25 cellular contexts compared by ENCODE assay signal in genomic region chrX:18996536-18996935, GRCh38. TPM values are rescaled to one million over a fixed set of nuclear protein-coding genes. Genes with fewer than 3 reads are reported as not detected.
DNase-seq lines count a peak whose midpoint lies in the region; ATAC-seq, FAIRE-seq and TF ChIP-seq lines count a peak whose summit lies in the region.
"Had no signal": no experiment of that assay in that cellular context is flagged by ENCODE, and none has a peak within 500 bp of the region (broad histone marks: within the 10 kb centered on the region; RNA-seq: fewer than 3 reads in every experiment).

No MANE protein-coding gene starts in this region.

- H3K9ac ChIP-seq in keratinocyte (ENCODE audit: control insufficient read depth, extremely low read depth, insufficient read depth, low read length): no peak overlapping the region
- H3K9ac ChIP-seq in colonic mucosa (ENCODE audit: low read depth in 2 of 2, low read length in 2 of 2): no peak overlapping the region
- H3K9ac ChIP-seq: KMS-11 had no signal

- no peak for TF ChIP-seq CTCF in PC-9 (conservative IDR thresholded peaks at IDR 0.05)
- no peak for TF ChIP-seq CTCF in keratinocyte (optimal IDR thresholded peaks at IDR 0.05 in 1 of 3, IDR thresholded peaks at IDR 0.05 in 1 of 3, conservative IDR thresholded peaks at IDR 0.05 in 1 of 3; ENCODE audit: extremely low read depth in 1 of 3, insufficient read depth in 2 of 3, low read length in 3 of 3)
- no peak for TF ChIP-seq CTCF in thyroid gland (IDR thresholded peaks at IDR 0.05)
- TF ChIP-seq CTCF in colonic mucosa (IDR thresholded peaks at IDR 0.05): no peak
- TF ChIP-seq CTCF in transverse colon (IDR thresholded peaks at IDR 0.05): no peak
- no peak for TF ChIP-seq CTCF in CD8-positive, alpha-beta T cell (IDR thresholded peaks at IDR 0.05)

- H4K20me1 ChIP-seq in PC-9 (ENCODE audit: insufficient read depth) (no peaks in the 10 kb centered on the region), keratinocyte (ENCODE audit: control insufficient read depth, extremely low read depth, insufficient read depth, low read length) (no peaks in the 10 kb centered on the region)

- H3K9me1 ChIP-seq in keratinocyte (ENCODE audit: control insufficient read depth, extremely low read depth, insufficient read depth, low read length): no peaks in the 10 kb centered on the region

- H3K27me3 ChIP-seq in H7 (ENCODE audit: control insufficient read depth, insufficient read depth, low read length): no peaks in the 10 kb centered on the region
- H3K27me3 ChIP-seq in PC-9 (ENCODE audit: insufficient read depth, low read depth): no peaks in the 10 kb centered on the region
- no peaks in the 10 kb centered on the region for H3K27me3 ChIP-seq in keratinocyte (ENCODE audit: control insufficient read depth, extremely low read depth, insufficient read depth, low read length)
- no peaks in the 10 kb centered on the region for H3K27me3 ChIP-seq in thyroid gland
- no peaks in the 10 kb centered on the region for H3K27me3 ChIP-seq in colonic mucosa
- H3K27me3 ChIP-seq in transverse colon: no peaks in the 10 kb centered on the region
- H3K27me3 ChIP-seq in CD8-positive, alpha-beta T cell (ENCODE audit: insufficient read depth, low read length): no peaks in the 10 kb centered on the region
- H3K27me3 ChIP-seq: Peyer's patch had no signal

- H3K9me3 ChIP-seq in PC-9 (ENCODE audit: insufficient read depth, low read depth): no peaks in the 10 kb centered on the region
- no peaks in the 10 kb centered on the region for H3K9me3 ChIP-seq in keratinocyte (ENCODE audit: control insufficient read depth, low read depth, low read length)
- no peaks in the 10 kb centered on the region for H3K9me3 ChIP-seq in thyroid gland
- H3K9me3 ChIP-seq in colonic mucosa: no peaks in the 10 kb centered on the region
- no peaks in the 10 kb centered on the region for H3K9me3 ChIP-seq in transverse colon
- H3K9me3 ChIP-seq in CD8-positive, alpha-beta T cell (ENCODE audit: low read length): no peaks in the 10 kb centered on the region
- H3K9me3 ChIP-seq: Peyer's patch had no signal

- peaks cover 26% of the 10 kb centered on the region for H3F3A ChIP-seq in PC-9 (ENCODE audit: insufficient read depth, low read depth)

- dilution Hi-C loops in keratinocyte (cut with MboI; ENCODE audit: extremely low pct_ligation_motif_present, low sequenced_read_pairs): no loop called here

- H3K9me3 Mint-ChIP-seq in CD8-positive, alpha-beta T cell: no peaks in the 10 kb centered on the region
- H3K9me3 Mint-ChIP-seq: CD8-positive, alpha-beta memory T cell; IgD-negative memory B cell had no signal

- peak; percentile 21 for DNase-seq in H7
- no peak for DNase-seq in PC-9
- no peak for DNase-seq in keratinocyte (ENCODE audit: low read depth, low spot score)
- DNase-seq in thyroid gland: peak; percentile 48 to 54
- DNase-seq in colonic mucosa: no peak
- DNase-seq in transverse colon: no peak
- DNase-seq in CD8-positive, alpha-beta T cell: no peak
- DNase-seq: CD8-positive, alpha-beta memory T cell; DMS79 treated with DMSO at 0.1 percent for 48 hours; GF-D8; NCI-H1092; NCI-H1417 treated with DMSO at 0.1 percent for 48 hours; NCI-H1694 treated with DMSO at 0.1 percent for 48 hours; NCI-H2081; NCI-H2171; NCI-H226; NCI-H510A; NCI-H69; Peyer's patch had no signal

- H3K4me2 ChIP-seq in PC-9: peak overlapping the region; percentile 78
- H3K4me2 ChIP-seq in keratinocyte (ENCODE audit: control insufficient read depth, extremely low read depth, insufficient read depth, low read depth, low read length): no peak overlapping the region
- H3K4me2 ChIP-seq: KMS-11 had no signal

- H3K36me3 ChIP-seq in H7 (replicated peaks; ENCODE audit: control insufficient read depth, insufficient read depth, low read length) (no peaks in the 10 kb centered on the region), PC-9 (ENCODE audit: low read depth) (no peaks in the 10 kb centered on the region), keratinocyte (ENCODE audit: control insufficient read depth in 2 of 2, extremely low read depth in 1 of 2, insufficient read depth in 2 of 2, low read length in 2 of 2) (no peaks in the 10 kb centered on the region), thyroid gland (no peaks in the 10 kb centered on the region), colonic mucosa (no peaks in the 10 kb centered on the region), transverse colon (no peaks in the 10 kb centered on the region)
- no peaks in the 10 kb centered on the region for H3K36me3 ChIP-seq in CD8-positive, alpha-beta T cell (ENCODE audit: insufficient read depth, low read length)
- H3K36me3 ChIP-seq: Peyer's patch had no signal

- no TSS peak for BruUV-seq in PC-9 (replicated peaks; lab: Mats Ljungman, UMichigan)

- POLR2A ChIA-PET in PC-9 (lab: Charles Lee; ENCODE audit: unreplicated experiment): no interaction called here
- POLR2A ChIA-PET in CD8-positive, alpha-beta T cell (lab: Charles Lee): no interaction called here

- H3K4me1 ChIP-seq in PC-9 (replicated peaks; ENCODE audit: insufficient read depth) (peaks cover 44% of the 10 kb centered on the region), keratinocyte (ENCODE audit: control insufficient read depth, extremely low read depth, insufficient read depth, low read length) (peaks cover 10% of the 10 kb centered on the region), thyroid gland (peaks cover 4 to 5% of the 10 kb centered on the region in 2 donors), colonic mucosa (no peaks in the 10 kb centered on the region), transverse colon (no peaks in the 10 kb centered on the region)
- no peaks in the 10 kb centered on the region for H3K4me1 ChIP-seq in CD8-positive, alpha-beta T cell (ENCODE audit: insufficient read depth, low read length)
- H3K4me1 ChIP-seq: Peyer's patch had no signal

- H3K79me2 ChIP-seq in PC-9 (ENCODE audit: low read depth) (no peaks in the 10 kb centered on the region), keratinocyte (ENCODE audit: control insufficient read depth, insufficient read depth, low read length) (no peaks in the 10 kb centered on the region)

- H3K4me3 ChIP-seq in H7 (ENCODE audit: insufficient read depth, low read depth, low read length): no peak overlapping the region
- no peak overlapping the region for H3K4me3 ChIP-seq in PC-9
- no peak overlapping the region for H3K4me3 ChIP-seq in keratinocyte (ENCODE audit: control insufficient read depth in 2 of 3, extremely low read depth in 1 of 3, insufficient read depth in 2 of 3, low read depth in 1 of 3, low read length in 3 of 3)
- no peak overlapping the region for H3K4me3 ChIP-seq in thyroid gland (replicated peaks in 1 of 3)
- H3K4me3 ChIP-seq in colonic mucosa: no peak overlapping the region
- no peak overlapping the region for H3K4me3 ChIP-seq in transverse colon
- no peak overlapping the region for H3K4me3 ChIP-seq in CD8-positive, alpha-beta T cell (ENCODE audit: low read depth, low read length)
- H3K4me3 ChIP-seq: Peyer's patch had no signal

- intact Hi-C loops in PC-9 (cut with micrococcal nuclease; ENCODE audit: unreplicated experiment): no loop called here
- intact Hi-C loops in thyroid gland (cut with DNase I): no loop called here
- intact Hi-C loops in colonic mucosa (cut with DNase I): no loop called here
- intact Hi-C loops in transverse colon (cut with DNase I; ENCODE audit: low total_unique reads): no loop called here
- intact Hi-C loops in CD8-positive, alpha-beta T cell (cut with DNase I, micrococcal nuclease): no loop called here

- H2AFZ ChIP-seq in PC-9: no peak overlapping the region
- H2AFZ ChIP-seq in keratinocyte (ENCODE audit: control insufficient read depth, low read length): peak overlapping the region; percentile 52

- in situ Hi-C loops in transverse colon (cut with MboI; ENCODE audit: low pct_ligation_motif_present in 1 of 4, low pct_unique_long_range_greater_than_20kb in 1 of 4, low sequenced_read_pairs in 3 of 4): loop anchor here in 1 of 4 donors (25.0 kb wide), 1 partner anchor 341 kb away; the partner anchor contains the start of gene PDHA1

- TF ChIP-seq POLR2A in thyroid gland (IDR thresholded peaks at IDR 0.05): no peak
- TF ChIP-seq POLR2A in transverse colon (IDR thresholded peaks at IDR 0.05): no peak

- TF ChIP-seq EP300 in transverse colon (IDR thresholded peaks at IDR 0.05; ENCODE audit: low read depth): no peak

- peak overlapping the region; percentile 98; the same call in 1 of the 2 replicates for H3K27ac ChIP-seq in PC-9
- no peak overlapping the region for H3K27ac ChIP-seq in keratinocyte (ENCODE audit: control insufficient read depth, insufficient read depth, low read length)
- no peak overlapping the region for H3K27ac ChIP-seq in thyroid gland
- no peak overlapping the region for H3K27ac ChIP-seq in colonic mucosa
- H3K27ac ChIP-seq in transverse colon: no peak overlapping the region
- no peak overlapping the region for H3K27ac ChIP-seq in CD8-positive, alpha-beta T cell (ENCODE audit: low read depth, low read length)
- H3K27ac ChIP-seq: C4-2B, KMS-11, Peyer's patch had no signal

- H3K27ac Mint-ChIP-seq in CD8-positive, alpha-beta T cell: no peak overlapping the region
- H3K27ac Mint-ChIP-seq: B cell, IgD-negative memory B cell had no signal

- CTCF ChIA-PET in PC-9 (lab: Charles Lee): no interaction called here
- CTCF ChIA-PET in CD8-positive, alpha-beta T cell (lab: Charles Lee): no interaction called here

- H3K9me2 ChIP-seq in PC-9 (ENCODE audit: insufficient read depth): no peaks in the 10 kb centered on the region

- H3K27me3 Mint-ChIP-seq in CD8-positive, alpha-beta T cell (ENCODE audit: low read depth): no peaks in the 10 kb centered on the region
- H3K27me3 Mint-ChIP-seq: B cell; CD8-positive, alpha-beta memory T cell; IgD-negative memory B cell had no signal

- H3K4me3 Mint-ChIP-seq in CD8-positive, alpha-beta T cell: no peak overlapping the region
- H3K4me3 Mint-ChIP-seq: B cell; CD8-positive, alpha-beta memory T cell; IgD-negative memory B cell had no signal

- ATAC-seq in CD8-positive, alpha-beta T cell: no peak
- ATAC-seq: SK-N-SH treated with all-trans-retinoic acid at 6 μM for 48 hours had no signal

- no peaks in the 10 kb centered on the region for H3K4me1 Mint-ChIP-seq in CD8-positive, alpha-beta T cell (ENCODE audit: low read depth)
- H3K4me1 Mint-ChIP-seq: B cell; CD8-positive, alpha-beta memory T cell; IgD-negative memory B cell had no signal

- H3K36me3 Mint-ChIP-seq in CD8-positive, alpha-beta T cell: no peaks in the 10 kb centered on the region
- H3K36me3 Mint-ChIP-seq: CD8-positive, alpha-beta memory T cell; IgD-negative memory B cell had no signal

- no peak for FAIRE-seq in keratinocyte (lab: Jason Lieb, UNC)
- FAIRE-seq: GM12892 had no signal

RNA-seq across cellular contexts. Expression of gene PHKA2, which starts 12.6 kb away (rescaled TPM):
- 11.7 and 16.7 TPM in 2 replicates for total RNA-seq in H7 (2014; rRNA removed; shearing (Covaris generic))
- total RNA-seq in PC-9 (2021): 34.4 and 41.0 TPM in 2 replicates
- 14.1 to 17.2 TPM (median 15.2 TPM) in 3 replicates for polyA plus RNA-seq in keratinocyte
- 3.1 TPM for polyA plus RNA-seq in keratinocyte (2011; ENCODE audit: low read depth)
- 4.5 and 5.3 TPM in 2 replicates for polyA plus RNA-seq in keratinocyte (2011; cell fraction: cytosol; rRNA removed)
- 63.0 and 78.3 TPM in 2 replicates for polyA plus RNA-seq in keratinocyte (2011; cell fraction: nucleus; rRNA removed)
- 8.3 and 10.8 TPM in 2 replicates for polyA plus RNA-seq in keratinocyte (2012; ENCODE audit: low replicate concordance)
- 24.4 to 45.6 TPM (median 25.6 TPM) in 3 replicates for polyA minus RNA-seq in keratinocyte
- 10.4 TPM for polyA minus RNA-seq in keratinocyte (2011; cell fraction: cytosol; rRNA and poly(A)+ RNA removed)
- polyA minus RNA-seq in keratinocyte (2011; cell fraction: nucleus; rRNA and poly(A)+ RNA removed): 30.7 and 40.1 TPM in 2 replicates
- total RNA-seq in thyroid gland: 10 to 100 TPM; 17.4 to 30.0 (median 20.2) TPM
- 10 to 100 TPM; 22.8 to 38.6 TPM for total RNA-seq in colonic mucosa
- total RNA-seq in transverse colon: 10 to 100 TPM; 23.8 to 46.4 (median 30.4) TPM
- 10 to 100 TPM; 23.5 to 26.2 TPM for total RNA-seq in CD8-positive, alpha-beta T cell

Comparison
In these comparisons a context has a peak if more than half of its experiments do, and no peak if none do; other contexts are left out.
1. DNase-seq: peak in H7 (single experiment) and thyroid gland (2 of 2); none in PC-9 (0 of 2), keratinocyte (single experiment), colonic mucosa (single experiment), transverse colon (single experiment) and CD8-positive, alpha-beta T cell (0 of 7).